ENCODE assay signal across 26 cellular contexts in the genomic region with DNA sequence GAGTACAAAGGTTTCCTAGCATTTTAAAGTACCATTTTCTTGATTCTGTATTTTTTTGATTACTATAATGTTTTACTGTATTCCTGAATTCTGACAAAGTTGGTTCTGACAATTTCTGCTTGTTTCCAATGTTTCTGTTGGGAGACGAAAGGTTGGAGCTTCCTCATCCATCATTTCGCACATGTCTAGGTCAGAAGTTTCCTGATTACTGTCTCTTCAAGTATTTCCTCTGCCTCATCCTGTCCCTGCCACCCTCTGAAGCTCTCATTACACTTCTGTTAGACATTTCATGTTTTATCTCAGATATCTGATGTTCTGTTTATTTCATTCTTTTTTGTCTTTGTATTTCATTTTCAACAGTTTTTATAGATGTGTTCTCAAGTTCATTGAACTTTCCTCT.
"Had no signal": no experiment of that assay in that cellular context is flagged by ENCODE, and none has a peak within 500 bp of the region (broad histone marks: within the 10 kb centered on the region; RNA-seq: fewer than 3 reads in every experiment).

No MANE protein-coding gene starts in this region.

- ATAC-seq: natural killer cell; psoas muscle; right cardiac atrium; sciatic nerve; stimulated activated naive CD8-positive, alpha-beta T cell treated with anti-CD3 and anti-CD28 coated beads, Interleukin-15, amount 100 ng/mL, for 72 hours; stimulated activated naive CD8-positive, alpha-beta T cell treated with anti-CD3 and anti-CD28 coated beads, Interleukin-15, Interleukin-2, amounts not matched to agents 100 U/mL and 50 U/mL, for 24 hours; upper lobe of right lung had no signal

- DNase-seq: natural killer cell; occipital lobe; ovary; posterior cingulate gyrus; psoas muscle; right cardiac atrium; spleen; stimulated activated CD4-positive, alpha-beta T cell treated with anti-CD3 and anti-CD28 coated beads, Interleukin-12 subunit alpha, Interleukin-12 subunit beta, amount 100 ng/mL, for 4 hours; stimulated activated CD4-positive, alpha-beta T cell treated with anti-CD3 and anti-CD28 coated beads, Interleukin-1b, Interleukin-23, amount 100 ng/mL, for 48 hours; stimulated activated CD4-positive, alpha-beta T cell treated with anti-CD3 and anti-CD28 coated beads, Interleukin-4, amount 100 ng/mL, for 1 hour; stimulated activated CD4-positive, alpha-beta T cell treated with anti-CD3 and anti-CD28 coated beads, Interleukin-4, amount 100 ng/mL, for 4 hours; stimulated activated CD8-positive, alpha-beta memory T cell treated with anti-CD3 and anti-CD28 coated beads, Interleukin-4, amount 100 ng/mL, for 48 hours; stimulated activated naive CD4-positive, alpha-beta T cell; stimulated activated naive CD8-positive, alpha-beta T cell treated with anti-CD3 and anti-CD28 coated beads, Interleukin-15, amount 100 ng/mL, for 72 hours; stimulated activated naive CD8-positive, alpha-beta T cell treated with anti-CD3 and anti-CD28 coated beads, Interleukin-15, Interleukin-2, amounts not matched to agents 100 U/mL and 50 U/mL, for 24 hours; substantia nigra; testis; tibial artery; transverse colon; upper lobe of right lung; uterus had no signal

- H3K4me3 ChIP-seq: neural progenitor cell, ovary, psoas muscle, skin epidermis, smooth muscle cell, spleen, suprapubic skin, testis, tibial artery, transverse colon, upper lobe of right lung, uterus had no signal
